ENCODE assay signal across 21 cellular contexts in the genomic region with DNA sequence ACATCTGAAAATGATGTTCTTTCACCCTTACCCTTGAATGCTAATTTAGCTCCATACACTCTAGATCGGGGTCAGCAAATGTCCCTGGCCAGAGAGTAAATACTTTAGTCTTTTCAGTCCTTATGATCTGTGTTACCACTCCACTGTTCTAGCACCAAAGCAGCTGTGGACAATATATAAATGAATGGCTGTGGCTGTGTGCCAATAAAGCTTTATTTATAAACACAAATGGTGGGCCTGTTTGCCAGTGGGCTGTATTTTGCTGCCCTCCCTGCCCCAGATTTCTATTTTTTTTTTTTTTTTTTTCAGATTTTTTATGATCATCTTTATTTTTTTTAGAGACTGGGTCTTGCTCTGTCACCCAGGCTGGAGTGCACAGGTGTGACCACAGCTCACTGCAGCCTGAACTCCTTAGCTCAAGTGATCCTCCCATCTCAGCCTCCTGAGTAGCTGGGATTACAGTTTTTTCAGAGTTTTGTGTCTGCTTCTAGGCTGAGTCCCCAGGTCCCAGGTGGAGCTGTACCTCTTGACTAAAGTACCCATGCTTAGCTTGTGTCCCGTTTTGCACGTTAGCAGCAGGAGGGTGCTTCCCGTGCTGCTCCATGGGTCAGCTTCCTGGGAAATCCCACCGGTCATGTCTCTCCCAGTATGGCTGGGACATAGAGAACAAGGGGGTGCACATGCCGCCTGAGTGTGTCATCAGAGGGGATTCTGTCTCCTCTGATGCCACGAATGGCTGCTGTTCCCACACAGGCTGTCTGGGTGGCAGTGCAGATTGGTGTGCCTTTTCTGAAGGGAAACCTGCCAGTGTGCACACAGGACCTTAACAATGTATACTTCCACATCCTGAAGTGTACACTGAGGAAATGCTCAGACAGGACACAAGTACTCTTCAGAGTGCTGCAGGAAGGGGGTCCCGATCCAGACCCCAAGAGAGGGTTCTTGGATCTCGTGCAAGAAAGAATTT. TPM values are rescaled to one million over a fixed set of nuclear protein-coding genes. Genes with fewer than 3 reads are reported as not detected.
DNase-seq lines count a peak whose midpoint lies in the region; ATAC-seq, FAIRE-seq and TF ChIP-seq lines count a peak whose summit lies in the region.
"Had no signal": no experiment of that assay in that cellular context is flagged by ENCODE, and none has a peak within 500 bp of the region (broad histone marks: within the 10 kb centered on the region; RNA-seq: fewer than 3 reads in every experiment).

No MANE protein-coding gene starts in this region.

- H3K4ac ChIP-seq in mesenchymal stem cell (ENCODE audit: low read depth in 1 of 2, low read length in 2 of 2): no peak overlapping the region

- intact Hi-C loops in left ventricle myocardium inferior (cut with micrococcal nuclease) (no loop called here), cardiac septum (cut with DNase I) (no loop called here), GM12878 (cut with micrococcal nuclease; ENCODE audit: unreplicated experiment) (no loop called here)

- 36% methylated on average over 9 of the region's 9 CpGs for WGBS in GM12878 (ENCODE audit: insufficient coverage, insufficient replicate concordance, low lambda C conversion rate, missing lambda C conversion rate)
- WGBS in mesenchymal stem cell: 82% methylated on average over 9 of the region's 9 CpGs

- CTCF ChIA-PET in GM12878 (lab: Yijun Ruan, JAX): interaction anchor here (0.6 to 3.4 kb wide), 15 partner anchors 11 to 536 kb away, joined by 3 to 24 read pairs (median 4); no protein-coding TSS in a partner anchor

- H3K4me3 ChIP-seq in left ventricle myocardium inferior: peak overlapping the region; percentile 41
- H3K4me3 ChIP-seq in GM12878: no peak overlapping the region
- peak overlapping the region in 1 of 2 experiments; percentile 62 for H3K4me3 ChIP-seq in mesenchymal stem cell (ENCODE audit: insufficient read depth in 1 of 2, low read depth in 1 of 2, low read length in 2 of 2)

- H4K20me1 ChIP-seq in GM12878 (ENCODE audit: control insufficient read depth, insufficient read depth): no peaks in the 10 kb centered on the region; the same call in 1 of the 2 replicates

- FAIRE-seq in GM12878 (lab: Jason Lieb, UNC): no peak
- FAIRE-seq: frontal cortex had no signal

- SMC1A ChIA-PET in GM12878 (lab: Charles Lee; ENCODE audit: uncharacterized antibody, unreplicated experiment): interaction anchor here (0.6 to 2.0 kb wide), 6 partner anchors 13 to 210 kb away, joined by 3 to 5 read pairs (median 4); no protein-coding TSS in a partner anchor

- no peak overlapping the region for H2BK120ac ChIP-seq in mesenchymal stem cell (ENCODE audit: low read depth, low read length)

- DNase-seq in left ventricle myocardium inferior (no peak), cardiac septum (ENCODE audit: low spot score) (no peak), GM12878 (ENCODE audit: low read depth, low spot score) (no peak), mesenchymal stem cell (peak; percentile 12), Ammon's horn (ENCODE audit: low spot score) (no peak)
- DNase-seq in stimulated activated naive CD4-positive, alpha-beta T cell (lab: John Stamatoyannopoulos, UW): no peak
- DNase-seq in stimulated activated CD4-positive, alpha-beta T cell treated with anti-CD3 and anti-CD28 coated beads, Interleukin-4, amount 100 ng/mL, for 4 hours: no peak
- DNase-seq: activated CD4-positive, alpha-beta T cell treated with anti-CD3 and anti-CD28 coated beads, Interleukin-2, amount 10 ng/mL, durations not matched to agents 7 days and 5 days; activated naive CD8-positive, alpha-beta T cell treated with anti-CD3 and anti-CD28 coated beads for 36 hours; activated T-cell treated with anti-CD3 and anti-CD28 coated beads for 4 hours; Caco-2; caudate nucleus; H7; NCI-H2171; NK-92 treated with Interleukin-12 subunit alpha and Interleukin-12 subunit beta, amount 100 ng/mL, for 24 hours; Right ventricle myocardium superior; sigmoid colon; stimulated activated CD4-positive, alpha-beta T cell treated with anti-CD3 and anti-CD28 coated beads, Interleukin-4, amount 100 ng/mL, for 1 hour; T1000 had no signal

- peaks cover 9% of the 10 kb centered on the region for H3K4me1 ChIP-seq in left ventricle myocardium inferior
- no peaks in the 10 kb centered on the region for H3K4me1 ChIP-seq in GM12878 (ENCODE audit: control insufficient read depth, insufficient read depth, low read length)
- no peaks in the 10 kb centered on the region for H3K4me1 ChIP-seq in mesenchymal stem cell (ENCODE audit: control insufficient read depth, insufficient read depth, low read depth, low read length)
- H3K4me1 ChIP-seq: Caco-2 had no signal

- H3K27me3 ChIP-seq in left ventricle myocardium inferior (ENCODE audit: low read depth): peaks cover 21% of the 10 kb centered on the region
- H3K27me3 ChIP-seq in GM12878 (replicated peaks in 1 of 2; ENCODE audit: control insufficient read depth in 2 of 2, insufficient read depth in 2 of 2, low read length in 1 of 2): no peaks in the 10 kb centered on the region
- peaks cover 27 to 47% of the 10 kb centered on the region in 2 experiments for H3K27me3 ChIP-seq in mesenchymal stem cell (ENCODE audit: control insufficient read depth in 1 of 2, insufficient read depth in 1 of 2, low read length in 2 of 2)

- no peak overlapping the region for H3K23ac ChIP-seq in mesenchymal stem cell (ENCODE audit: low read length in 2 of 2)

- RAD21 ChIA-PET in GM12878 (lab: Charles Lee; ENCODE audit: unreplicated experiment): interaction anchor here (0.6 to 1.4 kb wide), 6 partner anchors 13 to 211 kb away, joined by 3 to 5 read pairs (median 4); no protein-coding TSS in a partner anchor

- no peak for TF ChIP-seq EP300 in GM12878 (IDR thresholded peaks at IDR 0.05; ENCODE audit: borderline replicate concordance in 1 of 2, control insufficient read depth in 1 of 2, low read depth in 2 of 2, low read length in 2 of 2)

- no peak overlapping the region for H2AK5ac ChIP-seq in mesenchymal stem cell (ENCODE audit: low read length, severe bottlenecking)

- H2BK5ac ChIP-seq in mesenchymal stem cell (ENCODE audit: low read depth, low read length, poor library complexity, severe bottlenecking): no peak overlapping the region

- BruUV-seq in GM12878 (replicated peaks; lab: Mats Ljungman, UMichigan): no TSS peak

- no peak overlapping the region for H3K18ac ChIP-seq in mesenchymal stem cell (ENCODE audit: low read depth in 1 of 2, low read length in 2 of 2)

- H2BK15ac ChIP-seq in mesenchymal stem cell (ENCODE audit: low read depth, poor library complexity, severe bottlenecking): no peak overlapping the region

- no peak for TF ChIP-seq POLR2A in GM12878 (IDR thresholded peaks at IDR 0.05; ENCODE audit: low read depth, low read length)

- in situ Hi-C loops in GM12878 (cut with MboI): no loop called here

- no peaks in the 10 kb centered on the region for H3K36me3 ChIP-seq in left ventricle myocardium inferior
- H3K36me3 ChIP-seq in GM12878 (ENCODE audit: control insufficient read depth in 2 of 2, insufficient read depth in 2 of 2, low read length in 1 of 2): no peaks in the 10 kb centered on the region
- H3K36me3 ChIP-seq in mesenchymal stem cell (ENCODE audit: control insufficient read depth in 1 of 2, insufficient read depth in 2 of 2, low read depth in 1 of 2, low read length in 2 of 2): no peaks in the 10 kb centered on the region
- H3K36me3 ChIP-seq: sigmoid colon had no signal

- ATAC-seq in GM12878 (peak; percentile 33; the same call in 1 of the 3 replicates), HG02973 (IDR thresholded peaks at IDR 0.05; ENCODE audit: unreplicated experiment) (no peak)

- H3K4me2 ChIP-seq in GM12878 (ENCODE audit: control insufficient read depth, insufficient read depth): no peak overlapping the region
- no peak overlapping the region for H3K4me2 ChIP-seq in mesenchymal stem cell (ENCODE audit: low read length, poor library complexity, severe bottlenecking)

- H3K9ac ChIP-seq in GM12878 (ENCODE audit: control insufficient read depth, insufficient read depth, low read length) (no peak overlapping the region), mesenchymal stem cell (ENCODE audit: low read length) (no peak overlapping the region)

- no peaks in the 10 kb centered on the region for H3K79me1 ChIP-seq in mesenchymal stem cell (replicated peaks; ENCODE audit: low read length, poor library complexity, severe bottlenecking)

- no peak overlapping the region for H4K8ac ChIP-seq in mesenchymal stem cell (ENCODE audit: low read length)

- TF ChIP-seq CTCF in left ventricle myocardium inferior (IDR thresholded peaks at IDR 0.05; ENCODE audit: borderline replicate concordance) (no peak), GM12878 (IDR thresholded peaks at IDR 0.05 in 2 of 3, conservative IDR thresholded peaks at IDR 0.05 in 1 of 3; ENCODE audit: control insufficient read depth in 2 of 3, extremely low read depth in 1 of 3, insufficient read depth in 1 of 3, low read depth in 3 of 3, low read length in 3 of 3) (no peak)

- H4K91ac ChIP-seq in mesenchymal stem cell (ENCODE audit: low read length): no peak overlapping the region

- H2AFZ ChIP-seq in GM12878 (ENCODE audit: control insufficient read depth, low read depth, low read length): no peak overlapping the region
- no peak overlapping the region for H2AFZ ChIP-seq in mesenchymal stem cell (ENCODE audit: low read depth, low read length)

- H3K14ac ChIP-seq in mesenchymal stem cell (ENCODE audit: low read length in 2 of 2): no peak overlapping the region

- H3K9me3 ChIP-seq in left ventricle myocardium inferior (replicated peaks): peaks cover 4% of the 10 kb centered on the region
- no peaks in the 10 kb centered on the region for H3K9me3 ChIP-seq in GM12878 (replicated peaks; ENCODE audit: control insufficient read depth, insufficient read depth, low read length)
- H3K9me3 ChIP-seq in mesenchymal stem cell (ENCODE audit: control insufficient read depth, low read length): peaks cover 12% of the 10 kb centered on the region
- H3K9me3 ChIP-seq: Caco-2 had no signal

- TF ChIP-seq RAD21 in GM12878 (IDR thresholded peaks at IDR 0.05; ENCODE audit: insufficient read depth, low read depth, low read length): no peak

- H3K79me2 ChIP-seq in GM12878 (ENCODE audit: control insufficient read depth, insufficient read depth, low read length): no peaks in the 10 kb centered on the region

- peak overlapping the region; percentile 58 for H3K27ac ChIP-seq in left ventricle myocardium inferior (replicated peaks)
- H3K27ac ChIP-seq in GM12878 (ENCODE audit: control insufficient read depth, insufficient read depth): no peak overlapping the region
- H3K27ac ChIP-seq in mesenchymal stem cell (ENCODE audit: low read length, poor library complexity, severe bottlenecking): no peak overlapping the region
- H3K27ac ChIP-seq: sigmoid colon had no signal

- POLR2A ChIA-PET in GM12878 (lab: Charles Lee): no interaction called here

- no peak overlapping the region for H2BK12ac ChIP-seq in mesenchymal stem cell (ENCODE audit: low read length in 2 of 2)

RNA-seq across cellular contexts. Expression of a gene that starts 16.0 kb away (rescaled TPM):
- total RNA-seq in left ventricle myocardium inferior: 58.2 TPM
- 43.5 TPM for total RNA-seq in cardiac septum
- total RNA-seq in GM12878 (2013; cell fraction: nucleolus; rRNA removed): 32.9 and 36.4 TPM in 2 replicates
- 30.8 and 43.6 TPM in 2 replicates for total RNA-seq in GM12878 (2014; rRNA removed)
- 54.7 and 62.7 TPM in 2 replicates for total RNA-seq in GM12878 (2014; rRNA removed; fragmentation: Illumina TruSeq; extraction: Trizol)
- total RNA-seq in GM12878 (2021): 44.1 and 48.8 TPM in 2 replicates
- 22.3 TPM for polyA plus RNA-seq in GM12878 (2011; ENCODE audit: low read depth)
- polyA plus RNA-seq in GM12878 (2011; rRNA removed): 53.4 and 67.2 TPM in 2 replicates
- 32.1 and 35.7 TPM in 2 replicates for polyA plus RNA-seq in GM12878 (2011; cell fraction: cytosol; rRNA removed)
- 28.7 and 29.2 TPM in 2 replicates for polyA plus RNA-seq in GM12878 (2011; cell fraction: nucleus; rRNA removed)
- 26.4 and 30.6 TPM in 2 replicates for polyA plus RNA-seq in GM12878 (2012)
- 59.2 and 72.5 TPM in 2 replicates for polyA plus RNA-seq in GM12878 (2014; fragmentation: Illumina TruSeq; extraction: Trizol)
- 100 to 1,000 TPM; 103 to 119 TPM for polyA plus RNA-seq in GM12878 (2014; fragmentation: Nextera tagmentation; extraction: Ambion mirVana)
- 40.7 and 42.6 TPM in 2 replicates for polyA plus RNA-seq in GM12878 (2014; rRNA removed)
- polyA plus RNA-seq in GM12878 (2016; fragmentation: Nextera tagmentation; extraction: Ambion mirVana): 10 to 100 TPM; 80.1 to 82.8 TPM
- 33.1 and 35.9 TPM in 2 replicates for polyA minus RNA-seq in GM12878 (2011; rRNA and poly(A)+ RNA removed)
- 8.5 and 9.4 TPM in 2 replicates for polyA minus RNA-seq in GM12878 (2011; cell fraction: cytosol; rRNA and poly(A)+ RNA removed)
- 22.7 and 31.9 TPM in 2 replicates for polyA minus RNA-seq in GM12878 (2011; cell fraction: nucleus; rRNA and poly(A)+ RNA removed)
- polyA plus RNA-seq in mesenchymal stem cell (2013, experiment 1 of 2): 21.0 TPM
- polyA plus RNA-seq in mesenchymal stem cell (2013, experiment 2 of 2): 23.6 TPM

RNA-seq across cellular contexts. Expression of a gene that starts 40.7 kb away (rescaled TPM):
- total RNA-seq in left ventricle myocardium inferior: 33.7 TPM
- 25.6 TPM for total RNA-seq in cardiac septum
- total RNA-seq in GM12878 (2013; cell fraction: nucleolus; rRNA removed): 9.2 and 10.5 TPM in 2 replicates
- total RNA-seq in GM12878 (2014; rRNA removed): 8.9 and 9.0 TPM in 2 replicates
- total RNA-seq in GM12878 (2014; rRNA removed; fragmentation: Illumina TruSeq; extraction: Trizol): 6.7 and 6.9 TPM in 2 replicates
- 12.0 TPM in 2 replicates for total RNA-seq in GM12878 (2021)
- 5.4 TPM for polyA plus RNA-seq in GM12878 (2011; ENCODE audit: low read depth)
- polyA plus RNA-seq in GM12878 (2011; rRNA removed): 3.7 and 4.3 TPM in 2 replicates
- 5.5 and 6.6 TPM in 2 replicates for polyA plus RNA-seq in GM12878 (2011; cell fraction: cytosol; rRNA removed)
- polyA plus RNA-seq in GM12878 (2011; cell fraction: nucleus; rRNA removed): 9.5 and 13.3 TPM in 2 replicates
- 6.8 and 9.0 TPM in 2 replicates for polyA plus RNA-seq in GM12878 (2012)
- 6.6 and 7.2 TPM in 2 replicates for polyA plus RNA-seq in GM12878 (2014; fragmentation: Illumina TruSeq; extraction: Trizol)
- polyA plus RNA-seq in GM12878 (2014; fragmentation: Nextera tagmentation; extraction: Ambion mirVana): 1 to 10 TPM in 1 of 2 experiments, under 1 TPM in 1; 0.66 to 1.2 TPM
- polyA plus RNA-seq in GM12878 (2014; rRNA removed): 7.7 and 7.9 TPM in 2 replicates
- 1 to 10 TPM; 1.1 to 1.3 TPM for polyA plus RNA-seq in GM12878 (2016; fragmentation: Nextera tagmentation; extraction: Ambion mirVana)
- 4.1 and 7.7 TPM in 2 replicates for polyA minus RNA-seq in GM12878 (2011; rRNA and poly(A)+ RNA removed)
- polyA minus RNA-seq in GM12878 (2011; cell fraction: cytosol; rRNA and poly(A)+ RNA removed): 5.0 and 5.9 TPM in 2 replicates
- 4.4 and 8.4 TPM in 2 replicates for polyA minus RNA-seq in GM12878 (2011; cell fraction: nucleus; rRNA and poly(A)+ RNA removed)
- 13.5 TPM for polyA plus RNA-seq in mesenchymal stem cell (2013, experiment 1 of 2)
- 14.1 TPM for polyA plus RNA-seq in mesenchymal stem cell (2013, experiment 2 of 2)
